14 cellular contexts compared by ENCODE assay signal in the genomic region with DNA sequence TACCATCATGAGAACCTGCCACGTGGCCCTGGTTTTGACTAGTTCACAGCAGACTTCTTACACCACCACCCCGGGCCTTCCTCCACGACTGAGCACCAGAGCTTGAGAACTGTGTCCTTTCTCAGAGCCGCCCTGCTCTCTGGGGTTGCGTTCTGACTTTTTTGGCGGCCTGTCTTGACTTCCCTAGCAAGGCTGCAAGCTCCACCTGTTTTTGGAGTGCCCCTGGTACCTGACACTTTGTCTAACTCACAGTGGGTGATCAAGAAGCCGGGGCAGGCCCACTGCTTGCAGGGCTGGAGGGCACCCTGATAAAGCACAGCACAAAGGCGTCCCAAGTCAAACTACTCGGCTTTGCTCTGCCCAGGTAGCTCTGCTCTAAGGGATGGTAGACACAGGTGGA.
DNase-seq lines count a peak whose midpoint lies in the region; ATAC-seq, FAIRE-seq and TF ChIP-seq lines count a peak whose summit lies in the region.
"Had no signal": no experiment of that assay in that cellular context is flagged by ENCODE, and none has a peak within 500 bp of the region (broad histone marks: within the 10 kb centered on the region; RNA-seq: fewer than 3 reads in every experiment).

No MANE protein-coding gene starts in this region.

- intact Hi-C loops in natural killer cell (cut with micrococcal nuclease): no loop called here

- H3K4me2 ChIP-seq in H1 (ENCODE audit: insufficient read depth in 1 of 2, low read depth in 2 of 2, low read length in 2 of 2): no peak overlapping the region
- H3K4me2 ChIP-seq in osteoblast (ENCODE audit: insufficient read depth, low read length): no peak overlapping the region

- peaks cover 2 to 18% (median 9%) of the 10 kb centered on the region in 4 experiments for H3K4me1 ChIP-seq in H1 (replicated peaks in 1 of 4; ENCODE audit: control insufficient read depth in 3 of 4, insufficient read depth in 4 of 4, low read length in 3 of 4)
- H3K4me1 ChIP-seq in osteoblast (ENCODE audit: insufficient read depth, low read length): no peaks in the 10 kb centered on the region
- H3K4me1 ChIP-seq: HAP-1 had no signal

- H4K8ac ChIP-seq in H1 (ENCODE audit: extremely low read depth, insufficient read depth, low read length): no peak overlapping the region

- no peak overlapping the region for H2BK20ac ChIP-seq in H1 (ENCODE audit: low read length)

- H3K4me3 ChIP-seq in H1 (ENCODE audit: extremely low read depth in 1 of 4, insufficient read depth in 2 of 4, low read depth in 3 of 4, low read length in 4 of 4) (no peak overlapping the region), osteoblast (ENCODE audit: insufficient read depth, low read length) (no peak overlapping the region)
- H3K4me3 ChIP-seq: BLaER1 treated with 17β-estradiol and CSF1 and Interleukin-3, amounts not matched to agents 10 nM and 100 nM; HAP-1 had no signal

- no peak overlapping the region for H2AFZ ChIP-seq in H1 (ENCODE audit: low read length)
- no peak overlapping the region for H2AFZ ChIP-seq in osteoblast (ENCODE audit: low read length)

- H3K27me3 Mint-ChIP-seq in natural killer cell treated with Interleukin-12 subunit alpha and Interleukin-12 subunit beta and Interleukin-15 and Interleukin-18, amount 100 ng/mL, for 72 hours: peaks cover under 1 to 5% of the 10 kb centered on the region in 2 donors
- H3K27me3 Mint-ChIP-seq in natural killer cell (ENCODE audit: low read depth in 2 of 2): peaks cover 0 to 9% of the 10 kb centered on the region in 2 donors
- H3K27me3 Mint-ChIP-seq in T-helper 2 cell treated with Interferon-gamma antibody and Interleukin-4, amounts not matched to agents 5 μg/mL and 100 μg/mL, for 36 hours (ENCODE audit: low read depth): no peaks in the 10 kb centered on the region
- H3K27me3 Mint-ChIP-seq: B cell had no signal

- CTCF ChIA-PET in H1 (lab: Charles Lee; ENCODE audit: partially characterized antibody): interaction anchor here (0.6 to 3.4 kb wide), 5 partner anchors 11 to 153 kb away, joined by 3 to 21 read pairs (median 3); no protein-coding TSS in a partner anchor

- POLR2A ChIA-PET in H1 (lab: Charles Lee; ENCODE audit: partially characterized antibody): interaction anchor here (0.9 kb wide), 1 partner anchor 14 kb away, joined by 3 read pairs; no protein-coding TSS in a partner anchor

- peak overlapping the region; percentile 60; the same call in 1 of the 2 replicates for H2BK12ac ChIP-seq in H1 (ENCODE audit: low read depth, low read length)

- no peak overlapping the region for H2BK15ac ChIP-seq in H1 (ENCODE audit: low read length)

- H3K9ac ChIP-seq in H1 (replicated peaks in 1 of 4; ENCODE audit: extremely low read depth in 1 of 4, low read depth in 3 of 4, low read length in 3 of 4): no peak overlapping the region
- H3K9ac ChIP-seq: BLaER1 treated with 17β-estradiol and CSF1 and Interleukin-3, amounts not matched to agents 10 nM and 100 nM had no signal

- H3K4ac ChIP-seq in H1 (replicated peaks; ENCODE audit: insufficient read length, low read depth, low read length): no peak overlapping the region

- H3K14ac ChIP-seq in H1 (ENCODE audit: insufficient read length): no peak overlapping the region

- no peak overlapping the region for H3K27ac Mint-ChIP-seq in natural killer cell treated with Interleukin-12 subunit alpha and Interleukin-12 subunit beta and Interleukin-15 and Interleukin-18, amount 100 ng/mL, for 72 hours
- no peak overlapping the region for H3K27ac Mint-ChIP-seq in natural killer cell
- no peak overlapping the region for H3K27ac Mint-ChIP-seq in T-helper 2 cell treated with Interferon-gamma antibody and Interleukin-4, amounts not matched to agents 5 μg/mL and 100 μg/mL, for 36 hours
- H3K27ac Mint-ChIP-seq: B cell; CD8-positive, alpha-beta T cell had no signal

- no peak overlapping the region for H3K56ac ChIP-seq in H1 (replicated peaks; ENCODE audit: insufficient read length, low read depth, low read length)

- H3K79me2 ChIP-seq in H1 (ENCODE audit: control insufficient read depth in 1 of 2, insufficient read depth in 2 of 2, low read length in 2 of 2) (no peaks in the 10 kb centered on the region), osteoblast (ENCODE audit: insufficient read depth, low read length) (no peaks in the 10 kb centered on the region)

- TF ChIP-seq CTCF in natural killer cell (IDR thresholded peaks at IDR 0.05): no peak
- TF ChIP-seq CTCF in H1 (IDR thresholded peaks at IDR 0.05; ENCODE audit: control extremely low read depth in 1 of 3, insufficient read depth in 1 of 3, low read depth in 1 of 3, low read length in 3 of 3): no peak
- TF ChIP-seq CTCF in osteoblast (IDR thresholded peaks at IDR 0.05; ENCODE audit: extremely low read depth, low read depth, low read length): no peak

- H3K27ac ChIP-seq in H1 (ENCODE audit: low read depth, low read length) (no peak overlapping the region), osteoblast (ENCODE audit: low read depth, low read length) (no peak overlapping the region)
- H3K27ac ChIP-seq: BLaER1 treated with 17β-estradiol and CSF1 and Interleukin-3, amounts not matched to agents 10 nM and 100 nM had no signal

- H4K5ac ChIP-seq in H1 (ENCODE audit: insufficient read length, low read depth, low read length): no peak overlapping the region

- H3K79me1 ChIP-seq in H1 (ENCODE audit: low read depth, low read length): no peaks in the 10 kb centered on the region

- H3K9me3 Mint-ChIP-seq in natural killer cell treated with Interleukin-12 subunit alpha and Interleukin-12 subunit beta and Interleukin-15 and Interleukin-18, amount 100 ng/mL, for 72 hours: peaks cover 2% of the 10 kb centered on the region
- peaks cover 1 to 4% of the 10 kb centered on the region in 2 donors for H3K9me3 Mint-ChIP-seq in natural killer cell
- H3K9me3 Mint-ChIP-seq in T-helper 2 cell treated with Interferon-gamma antibody and Interleukin-4, amounts not matched to agents 5 μg/mL and 100 μg/mL, for 36 hours: peaks cover 4% of the 10 kb centered on the region

- H3K18ac ChIP-seq in H1 (ENCODE audit: extremely low read depth, low read length): no peak overlapping the region

- H3K36me3 ChIP-seq in H1 (ENCODE audit: control insufficient read depth in 2 of 4, insufficient read depth in 4 of 4, low read length in 3 of 4) (no peaks in the 10 kb centered on the region), osteoblast (ENCODE audit: insufficient read depth, low read length) (no peaks in the 10 kb centered on the region)
- H3K36me3 ChIP-seq: HAP-1 had no signal

- H3K4me1 Mint-ChIP-seq in natural killer cell treated with Interleukin-12 subunit alpha and Interleukin-12 subunit beta and Interleukin-15 and Interleukin-18, amount 100 ng/mL, for 72 hours (ENCODE audit: low read depth in 2 of 2): no peaks in the 10 kb centered on the region
- H3K4me1 Mint-ChIP-seq in natural killer cell: no peaks in the 10 kb centered on the region
- H3K4me1 Mint-ChIP-seq in T-helper 2 cell treated with Interferon-gamma antibody and Interleukin-4, amounts not matched to agents 5 μg/mL and 100 μg/mL, for 36 hours (ENCODE audit: low read depth): no peaks in the 10 kb centered on the region
- H3K4me1 Mint-ChIP-seq: B cell had no signal

- WGBS in H1 (ENCODE audit: extremely low coverage in 1 of 2, insufficient coverage in 1 of 2, insufficient read length in 1 of 2, insufficient replicate concordance in 2 of 2, low coverage in 1 of 2, low lambda C conversion rate in 2 of 2, missing lambda C conversion rate in 1 of 2), 2 experiments: 85% methylated on average over 9 of the region's 9 CpGs; no CpG with 5 or more reads in 1 of the 2 experiments

- no peak overlapping the region for H4K91ac ChIP-seq in H1 (replicated peaks; ENCODE audit: insufficient read length, low read length)

- H3K23ac ChIP-seq in H1 (ENCODE audit: insufficient read length): no peak overlapping the region

- TF ChIP-seq EP300 in H1 (IDR thresholded peaks at IDR 0.05; ENCODE audit: borderline replicate concordance in 1 of 2, low read depth in 2 of 2, low read length in 2 of 2): no peak

- peaks cover 5 to 10% of the 10 kb centered on the region in 2 experiments; a peak in 2 of 4 replicates for H3K9me3 ChIP-seq in H1 (ENCODE audit: insufficient read depth in 2 of 2, low read depth in 1 of 2, low read length in 1 of 2)
- H3K9me3 ChIP-seq in osteoblast (ENCODE audit: low read depth, low read length): no peaks in the 10 kb centered on the region
- H3K9me3 ChIP-seq: HAP-1 had no signal

- no peak overlapping the region for H2BK5ac ChIP-seq in H1 (ENCODE audit: low read depth, low read length)

- H2AK5ac ChIP-seq in H1 (ENCODE audit: low read depth, low read length): no peak overlapping the region

- DNase-seq in natural killer cell treated with Interleukin-12 subunit alpha and Interleukin-12 subunit beta and Interleukin-15 and Interleukin-18, amount 100 ng/mL, for 72 hours (ENCODE audit: low spot score): peak; percentile 47
- DNase-seq in natural killer cell (no peak), H1 (ENCODE audit: low read depth in 1 of 2, low spot score in 2 of 2) (no peak), osteoblast (ENCODE audit: insufficient read length, low spot score, missing footprints) (peak; percentile 34), HT-29 (ENCODE audit: low spot score) (no peak), NCI-H510A (lab: John Stamatoyannopoulos, UW) (no peak)
- DNase-seq in T-helper 2 cell treated with Interferon-gamma antibody and Interleukin-4, amounts not matched to agents 5 μg/mL and 100 μg/mL, for 36 hours (ENCODE audit: low spot score): no peak
- DNase-seq: Calu3; CD8-positive, alpha-beta T cell; GF-D8; GOT3 had no signal

- no peaks in the 10 kb centered on the region for H3K23me2 ChIP-seq in H1 (ENCODE audit: low read depth, low read length)

- no peak for TF ChIP-seq POLR2A in H1 (IDR thresholded peaks at IDR 0.05; ENCODE audit: control extremely low read depth in 1 of 2, low read depth in 2 of 2, low read length in 2 of 2)

- peaks cover 2% of the 10 kb centered on the region for H3K36me3 Mint-ChIP-seq in natural killer cell treated with Interleukin-12 subunit alpha and Interleukin-12 subunit beta and Interleukin-15 and Interleukin-18, amount 100 ng/mL, for 72 hours
- H3K36me3 Mint-ChIP-seq in natural killer cell: no peaks in the 10 kb centered on the region
- H3K36me3 Mint-ChIP-seq in T-helper 2 cell treated with Interferon-gamma antibody and Interleukin-4, amounts not matched to agents 5 μg/mL and 100 μg/mL, for 36 hours (ENCODE audit: low read depth): no peaks in the 10 kb centered on the region

- FAIRE-seq in H1 (lab: Jason Lieb, UNC): no peak

- TF ChIP-seq RAD21 in H1 (IDR thresholded peaks at IDR 0.05 in 1 of 2, conservative IDR thresholded peaks at IDR 0.05 in 1 of 2; ENCODE audit: low read depth in 2 of 2, low read length in 2 of 2): no peak

- no peaks in the 10 kb centered on the region; a peak in 1 of 7 replicates for H3K27me3 ChIP-seq in H1 (replicated peaks in 1 of 4; ENCODE audit: control insufficient read depth in 3 of 4, extremely low read depth in 1 of 4, insufficient read depth in 3 of 4, low read length in 3 of 4)
- no peaks in the 10 kb centered on the region for H3K27me3 ChIP-seq in osteoblast (ENCODE audit: insufficient read depth, low read length)
- H3K27me3 ChIP-seq: BLaER1 treated with 17β-estradiol and CSF1 and Interleukin-3, amounts not matched to agents 10 nM and 100 nM had no signal

- peaks cover 1 to 2% of the 10 kb centered on the region in 2 experiments for H4K20me1 ChIP-seq in H1 (replicated peaks in 1 of 2; ENCODE audit: control insufficient read depth in 1 of 2, insufficient read depth in 2 of 2, low read length in 2 of 2)
- no peaks in the 10 kb centered on the region for H4K20me1 ChIP-seq in osteoblast (ENCODE audit: insufficient read depth, low read length)

- no peak for ATAC-seq in natural killer cell treated with Interleukin-12 subunit alpha and Interleukin-12 subunit beta and Interleukin-15 and Interleukin-18, amount 100 ng/mL, for 72 hours
- ATAC-seq in natural killer cell: no peak
- ATAC-seq: CD8-positive, alpha-beta T cell had no signal

- no peak overlapping the region for H2BK120ac ChIP-seq in H1 (replicated peaks; ENCODE audit: low read depth, low read length)

- no peak overlapping the region for H3K4me3 Mint-ChIP-seq in natural killer cell treated with Interleukin-12 subunit alpha and Interleukin-12 subunit beta and Interleukin-15 and Interleukin-18, amount 100 ng/mL, for 72 hours
- H3K4me3 Mint-ChIP-seq in natural killer cell: no peak overlapping the region
- no peak overlapping the region for H3K4me3 Mint-ChIP-seq in T-helper 2 cell treated with Interferon-gamma antibody and Interleukin-4, amounts not matched to agents 5 μg/mL and 100 μg/mL, for 36 hours
- H3K4me3 Mint-ChIP-seq: B cell; CD8-positive, alpha-beta T cell had no signal

Comparison
In these comparisons a context has a peak if more than half of its experiments do, and no peak if none do; other contexts are left out.
1. DNase-seq: peak in natural killer cell treated with Interleukin-12 subunit alpha and Interleukin-12 subunit beta and Interleukin-15 and Interleukin-18, amount 100 ng/mL, for 72 hours (single experiment) and osteoblast (single experiment); none in natural killer cell (single experiment), H1 (0 of 2), T-helper 2 cell treated with Interferon-gamma antibody and Interleukin-4, amounts not matched to agents 5 μg/mL and 100 μg/mL, for 36 hours (single experiment), HT-29 (single experiment) and NCI-H510A (single experiment).